ENCODE assay signal across 12 cellular contexts in the genomic region with DNA sequence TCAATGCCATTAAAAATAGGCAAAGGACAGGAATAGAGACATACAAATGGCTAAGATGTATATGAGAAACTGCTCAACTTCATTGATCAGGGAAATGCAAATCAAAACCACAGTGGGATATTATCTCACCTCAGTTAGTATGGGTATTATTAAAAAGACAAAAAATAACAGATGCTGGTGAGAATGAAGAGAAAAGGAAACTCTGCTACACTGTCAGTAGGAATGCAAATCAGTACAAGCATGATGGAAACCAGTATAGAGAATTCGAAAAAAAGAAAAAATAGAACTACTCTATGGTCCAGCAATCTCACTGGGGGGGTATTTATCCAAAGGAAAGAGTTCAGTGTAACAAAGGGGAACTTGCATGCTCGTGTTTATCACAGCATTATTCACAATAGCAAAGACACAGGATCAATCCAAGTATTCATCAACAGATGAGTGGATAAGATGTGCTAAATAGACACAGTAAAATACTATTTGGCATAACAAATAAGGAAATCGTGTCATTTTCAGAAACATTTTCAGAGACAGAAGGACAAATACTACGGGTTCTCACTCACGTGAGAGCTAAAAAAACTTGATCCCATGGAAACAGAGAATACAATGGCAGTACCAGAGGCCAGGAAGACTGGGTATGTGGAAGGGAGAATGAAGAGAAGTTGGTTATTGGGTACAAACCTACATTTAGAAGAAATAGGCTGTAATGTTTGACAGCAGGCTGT.
A peak's percentile ranks its signal among the peaks of the same experiment; 100 is the strongest.
DNase-seq lines count a peak whose midpoint lies in the region; ATAC-seq and TF ChIP-seq lines count a peak whose summit lies in the region.
"Had no signal": no experiment of that assay in that cellular context is flagged by ENCODE, and none has a peak within 500 bp of the region (broad histone marks: within the 10 kb centered on the region; RNA-seq: fewer than 3 reads in every experiment).

No MANE protein-coding gene starts in this region.

- H3K27me3 Mint-ChIP-seq in Calu3 (ENCODE audit: unreplicated experiment): peaks cover 38% of the 10 kb centered on the region

- H3K4me1 ChIP-seq in ovary (ENCODE audit: insufficient read depth) (no peaks in the 10 kb centered on the region), trophoblast cell (ENCODE audit: control insufficient read depth in 1 of 2, insufficient read depth in 2 of 2, low read length in 2 of 2) (no peaks in the 10 kb centered on the region)
- H3K4me1 ChIP-seq: psoas muscle, tibial artery had no signal

- H3K27ac Mint-ChIP-seq in Calu3 (ENCODE audit: unreplicated experiment): no peak overlapping the region

- H3K18ac ChIP-seq in trophoblast cell (ENCODE audit: low read length): no peak overlapping the region

- no peak overlapping the region for H3K4me3 Mint-ChIP-seq in Calu3 (ENCODE audit: low read depth, unreplicated experiment)

- H3K4me3 ChIP-seq in ovary (no peak overlapping the region), trophoblast cell (ENCODE audit: low read depth, low read length) (no peak overlapping the region)
- H3K4me3 ChIP-seq: psoas muscle, tibial artery had no signal

- no peak overlapping the region for H4K91ac ChIP-seq in trophoblast cell (ENCODE audit: low read depth, low read length)

- no peak overlapping the region for H3K9ac ChIP-seq in trophoblast cell (ENCODE audit: low read length)

- TF ChIP-seq CTCF in ovary (IDR thresholded peaks at IDR 0.05) (no peak), Calu3 (IDR thresholded peaks at IDR 0.05; ENCODE audit: unreplicated experiment) (no peak)

- no peak overlapping the region for H3K27ac ChIP-seq in ovary
- H3K27ac ChIP-seq in trophoblast cell (ENCODE audit: low read depth, low read length): no peak overlapping the region
- H3K27ac ChIP-seq: psoas muscle, tibial artery had no signal

- no peak overlapping the region for H2BK120ac ChIP-seq in trophoblast cell (ENCODE audit: insufficient read depth, low read length, poor library complexity)

- TF ChIP-seq POLR2A in ovary (IDR thresholded peaks at IDR 0.05): no peak

- H2BK12ac ChIP-seq in trophoblast cell (ENCODE audit: low read length): no peak overlapping the region

- no peaks in the 10 kb centered on the region for H3K9me3 Mint-ChIP-seq in Calu3 (ENCODE audit: low read depth, unreplicated experiment)

- H3K4me1 Mint-ChIP-seq in Calu3 (ENCODE audit: low read depth, unreplicated experiment): no peaks in the 10 kb centered on the region

- H3K79me1 ChIP-seq in trophoblast cell (ENCODE audit: low read length): no peaks in the 10 kb centered on the region

- no peaks in the 10 kb centered on the region for H3K27me3 ChIP-seq in ovary
- no peaks in the 10 kb centered on the region for H3K27me3 ChIP-seq in trophoblast cell (ENCODE audit: insufficient read depth, low read length)
- H3K27me3 ChIP-seq: tibial artery had no signal

- no peak overlapping the region for H3K4me2 ChIP-seq in trophoblast cell (ENCODE audit: low read length)

- no peak overlapping the region for H2BK5ac ChIP-seq in trophoblast cell (ENCODE audit: low read depth, low read length, poor library complexity)

- WGBS in ovary, 3 donors: 74 to 78% (median 76%) methylated on average over 5 of the region's 5 CpGs
- no CpG with 5 or more reads among the region's 5 CpGs for WGBS in trophoblast cell (ENCODE audit: extremely low coverage, insufficient coverage, insufficient read length)

- H3K23ac ChIP-seq in trophoblast cell (ENCODE audit: low read length): no peak overlapping the region

- H3K14ac ChIP-seq in trophoblast cell (ENCODE audit: low read length): no peak overlapping the region

- no peaks in the 10 kb centered on the region for H3K36me3 Mint-ChIP-seq in Calu3 (ENCODE audit: insufficient read depth, unreplicated experiment)

- peak; percentile 61 for ATAC-seq in GM18873 (IDR thresholded peaks at IDR 0.05; ENCODE audit: low FRiP score, unreplicated experiment)
- peak; percentile 84 for ATAC-seq in GM21723 (IDR thresholded peaks at IDR 0.05; ENCODE audit: unreplicated experiment)
- ATAC-seq in HG03108 (IDR thresholded peaks at IDR 0.05; ENCODE audit: unreplicated experiment): peak; percentile 73
- ATAC-seq: psoas muscle had no signal

- H3K36me3 ChIP-seq in ovary: no peaks in the 10 kb centered on the region
- H3K36me3 ChIP-seq in trophoblast cell (ENCODE audit: control insufficient read depth in 1 of 2, insufficient read depth in 2 of 2, low read length in 2 of 2): no peaks in the 10 kb centered on the region
- H3K36me3 ChIP-seq: tibial artery had no signal

- BruUV-seq in Calu3 (replicated peaks; lab: Mats Ljungman, UMichigan): no TSS peak

- CTCF ChIA-PET in Calu3 (lab: Charles Lee): no interaction called here

- intact Hi-C loops in ovary (cut with DNase I): no loop called here
- intact Hi-C loops in Calu3 (cut with micrococcal nuclease; ENCODE audit: unreplicated experiment): no loop called here

- H4K8ac ChIP-seq in trophoblast cell (ENCODE audit: low read depth, low read length): no peak overlapping the region

- H2AK5ac ChIP-seq in trophoblast cell (ENCODE audit: low read length): no peak overlapping the region

- TF ChIP-seq EP300 in ovary (IDR thresholded peaks at IDR 0.05): no peak

- DNase-seq in germinal center (ENCODE audit: low spot score) (peak; percentile 25), ovary (no peak), NCI-H82 (lab: John Stamatoyannopoulos, UW) (no peak), Calu3 (no peak), trophoblast cell (no peak)
- DNase-seq: mesendoderm, NCI-H187 treated with DMSO at 0.1 percent for 48 hours, psoas muscle, tibial artery had no signal

- no peak overlapping the region for H2AFZ ChIP-seq in trophoblast cell (ENCODE audit: insufficient read depth, low read length, poor library complexity)

- no peak overlapping the region for H4K12ac ChIP-seq in trophoblast cell (ENCODE audit: low read depth, low read length)

- no peak overlapping the region for H3K4ac ChIP-seq in trophoblast cell (ENCODE audit: low read depth, low read length)

- H3K9me3 ChIP-seq in ovary: no peaks in the 10 kb centered on the region
- peaks cover 3% of the 10 kb centered on the region for H3K9me3 ChIP-seq in trophoblast cell (ENCODE audit: insufficient read depth, low read depth, low read length)
- H3K9me3 ChIP-seq: psoas muscle, tibial artery had no signal

- H3K79me2 ChIP-seq in trophoblast cell (ENCODE audit: control insufficient read depth, insufficient read depth, low read length, poor library complexity): no peaks in the 10 kb centered on the region
